Comparison of ENCODE assay signal across 1 cellular context in the genomic region with DNA sequence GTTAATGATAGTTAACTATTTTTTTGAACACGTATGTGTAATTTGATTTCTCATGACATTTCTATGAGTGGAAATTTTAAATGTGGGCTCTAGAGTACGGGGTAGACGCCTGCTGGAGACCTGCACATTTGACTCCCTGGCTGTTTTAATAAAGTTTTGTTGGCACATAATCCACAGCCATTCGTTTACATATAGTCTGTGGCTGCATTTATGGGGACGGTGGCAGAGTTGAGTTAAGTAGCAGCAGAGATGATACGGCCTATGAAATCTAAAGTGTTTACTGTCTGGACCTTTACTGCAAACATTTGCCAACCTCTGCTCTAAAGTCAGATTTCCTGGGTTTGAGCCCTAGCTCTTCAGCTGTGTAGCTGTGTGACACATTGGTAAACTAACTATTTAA.
TF ChIP-seq lines count a peak whose summit lies in the region.

No MANE protein-coding gene starts in this region.

TF ChIP-seq in K562, 482 proteins besides CTCF, POLR2A, EP300 and RAD21:
- TF ChIP-seq ZBTB40 (IDR thresholded peaks at IDR 0.05) (peak; percentile 88), ZBTB40 (CRISPR knock-in tag; IDR thresholded peaks at IDR 0.05) (peak; percentile 72)
- TF ChIP-seq, protein P1, sequence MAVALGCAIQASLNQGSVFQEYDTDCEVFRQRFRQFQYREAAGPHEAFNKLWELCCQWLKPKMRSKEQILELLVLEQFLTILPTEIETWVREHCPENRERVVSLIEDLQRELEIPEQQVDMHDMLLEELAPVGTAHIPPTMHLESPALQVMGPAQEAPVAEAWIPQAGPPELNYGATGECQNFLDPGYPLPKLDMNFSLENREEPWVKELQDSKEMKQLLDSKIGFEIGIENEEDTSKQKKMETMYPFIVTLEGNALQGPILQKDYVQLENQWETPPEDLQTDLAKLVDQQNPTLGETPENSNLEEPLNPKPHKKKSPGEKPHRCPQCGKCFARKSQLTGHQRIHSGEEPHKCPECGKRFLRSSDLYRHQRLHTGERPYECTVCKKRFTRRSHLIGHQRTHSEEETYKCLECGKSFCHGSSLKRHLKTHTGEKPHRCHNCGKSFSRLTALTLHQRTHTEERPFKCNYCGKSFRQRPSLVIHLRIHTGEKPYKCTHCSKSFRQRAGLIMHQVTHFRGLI (CRISPR knock-in tag; IDR thresholded peaks at IDR 0.05) = no peak
